8 cellular contexts compared by ENCODE assay signal in the genomic region with DNA sequence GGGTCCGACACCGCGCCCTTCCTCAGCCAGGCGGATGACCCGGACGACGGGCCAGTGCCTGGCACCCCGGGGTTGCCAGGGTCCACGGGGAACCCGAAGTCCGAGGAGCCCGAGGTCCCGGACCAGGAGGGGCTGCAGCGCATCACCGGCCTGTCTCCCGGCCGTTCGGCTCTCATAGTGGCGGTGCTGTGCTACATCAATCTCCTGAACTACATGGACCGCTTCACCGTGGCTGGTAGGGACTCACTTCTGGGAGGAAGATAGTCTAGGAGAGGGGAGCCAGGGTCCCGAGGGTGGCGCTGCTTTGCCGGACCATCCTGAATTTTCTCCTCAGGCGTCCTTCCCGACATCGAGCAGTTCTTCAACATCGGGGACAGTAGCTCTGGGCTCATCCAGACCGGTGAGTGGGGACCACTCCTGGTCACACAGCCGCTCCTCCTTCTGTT. TPM values are rescaled to one million over a fixed set of nuclear protein-coding genes. Genes with fewer than 3 reads are reported as not detected.
DNase-seq lines count a peak whose midpoint lies in the region; ATAC-seq and TF ChIP-seq lines count a peak whose summit lies in the region.

No MANE protein-coding gene starts in this region.

- H3K27me3 Mint-ChIP-seq in GM23338 (ENCODE audit: insufficient read depth, low read depth, poor library complexity) = peaks cover 10% of the 10 kb centered on the region

- H3K27ac ChIP-seq in GM23338 (ENCODE audit: low read depth) (no peak overlapping the region), foreskin keratinocyte (peak overlapping the region; percentile 87), gastrocnemius medialis (peak overlapping the region; percentile 81 to 89 (median 84))

- intact Hi-C loops in gastrocnemius medialis (cut with DNase I; ENCODE audit: low total_unique reads) = loop anchor here (10.0 kb wide), 1 partner anchor 830 kb away; a partner anchor contains a TSS

- in situ Hi-C loops in gastrocnemius medialis (cut with MboI; ENCODE audit: low sequenced_read_pairs in 4 of 4) = no loop called here

- H4K20me1 ChIP-seq in GM23338 (replicated peaks; ENCODE audit: insufficient read depth) = no peaks in the 10 kb centered on the region; the same call in 1 of the 2 replicates

- peak overlapping the region; percentile 94 for H3K4me3 ChIP-seq in AG09309 (ENCODE audit: control insufficient read depth, low read depth, low read length)
- peak overlapping the region; percentile 72 for H3K4me3 ChIP-seq in GM23338
- peak overlapping the region; percentile 90 to 98 (median 95) for H3K4me3 ChIP-seq in gastrocnemius medialis

- H3K9me3 ChIP-seq in gastrocnemius medialis = no peaks in the 10 kb centered on the region

- H3K27me3 ChIP-seq in GM23338 (ENCODE audit: insufficient read depth) (no peaks in the 10 kb centered on the region), foreskin keratinocyte (no peaks in the 10 kb centered on the region), gastrocnemius medialis (no peaks in the 10 kb centered on the region)

- H3K4me3 Mint-ChIP-seq in GM23338 = peak overlapping the region; percentile 87

- H3K36me3 ChIP-seq in GM23338 (ENCODE audit: insufficient read depth) (no peaks in the 10 kb centered on the region), gastrocnemius medialis (peaks cover 0 to 26% of the 10 kb centered on the region in 2 donors)

- TF ChIP-seq POLR2A in gastrocnemius medialis (IDR thresholded peaks at IDR 0.05) = no peak

- H3K27ac Mint-ChIP-seq in GM23338 = peak overlapping the region; percentile 24; the same call in 1 of the 2 replicates

- H3F3A ChIP-seq in GM23338 (replicated peaks; ENCODE audit: low read depth) = 0 out of 2 replicates have a peak, but pooled peaks cover 3% of the 10 kb centered on the region

- H3K79me2 ChIP-seq in GM23338 (replicated peaks; ENCODE audit: insufficient read depth) = peaks cover 5% of the 10 kb centered on the region; the same call in 1 of the 2 replicates

- H2AFZ ChIP-seq in GM23338 = peak overlapping the region; percentile 88; the same call in 1 of the 2 replicates

- DNase-seq in AG09309 (ENCODE audit: low read depth) (no peak), GM23338 (ENCODE audit: low spot score) (no peak), foreskin keratinocyte (peak in 1 of 2 donors; percentile 7), gastrocnemius medialis (no peak), NCI-H524 treated with DMSO at 0.1 percent for 48 hours (lab: John Stamatoyannopoulos, UW) (no peak)

- H3K9me3 Mint-ChIP-seq in GM23338 = no peaks in the 10 kb centered on the region

- H3K4me1 ChIP-seq in GM23338 (ENCODE audit: insufficient read depth) = peaks cover 6% of the 10 kb centered on the region; the same call in 1 of the 2 replicates
- peaks cover 5% of the 10 kb centered on the region for H3K4me1 ChIP-seq in foreskin keratinocyte
- H3K4me1 ChIP-seq in gastrocnemius medialis = peaks cover 14 to 20% of the 10 kb centered on the region in 2 donors

- ATAC-seq in GM23338 (no peak; the same call in 2 of the 3 replicates), SK-N-SH treated with all-trans-retinoic acid at 6 μM for 48 hours (peak; percentile 37), foreskin keratinocyte (peak; percentile 31), gastrocnemius medialis (no peak), GM19397 (IDR thresholded peaks at IDR 0.05; ENCODE audit: unreplicated experiment) (no peak), GM19324 (IDR thresholded peaks at IDR 0.05; ENCODE audit: low FRiP score, unreplicated experiment) (no peak)

- peaks cover 5% of the 10 kb centered on the region for H3K4me1 Mint-ChIP-seq in GM23338

- TF ChIP-seq CTCF in AG09309 (IDR thresholded peaks at IDR 0.05; ENCODE audit: control insufficient read depth, insufficient read depth, low read depth, low read length, missing control alignments) (no peak), GM23338 (conservative IDR thresholded peaks at IDR 0.05; ENCODE audit: low read depth in 2 of 2) (no peak), foreskin keratinocyte (conservative IDR thresholded peaks at IDR 0.05) (no peak), gastrocnemius medialis (IDR thresholded peaks at IDR 0.05 in 4 of 5, conservative IDR thresholded peaks at IDR 0.05 in 1 of 5) (no peak)

- H3K36me3 Mint-ChIP-seq in GM23338 (ENCODE audit: low read depth) = peaks cover 11% of the 10 kb centered on the region; the same call in 2 of the 3 replicates

- H3K9me2 ChIP-seq in GM23338 (ENCODE audit: insufficient read depth) = no peaks in the 10 kb centered on the region

- peak overlapping the region; percentile 88 for H3K4me2 ChIP-seq in GM23338

TF ChIP-seq in GM23338, 12 proteins besides CTCF, POLR2A, EP300 and RAD21 (continues in another document):
- no peak for TF ChIP-seq CREB1 (CRISPR knock-in tag; IDR thresholded peaks at IDR 0.05; ENCODE audit: low read depth)
- TF ChIP-seq STAT1 (IDR thresholded peaks at IDR 0.05; ENCODE audit: unreplicated experiment) = no peak
- TF ChIP-seq EZH2 (IDR thresholded peaks at IDR 0.05; ENCODE audit: low read depth, unreplicated experiment) = no peak

TF ChIP-seq in SK-N-SH treated with all-trans-retinoic acid at 6 μM for 48 hours, 23 proteins besides CTCF, POLR2A, EP300 and RAD21 (continues in another document):
- no peak for TF ChIP-seq BACH2 (CRISPR knock-in tag; IDR thresholded peaks at IDR 0.05; ENCODE audit: borderline replicate concordance)
- no peak for TF ChIP-seq ZFP30 (CRISPR knock-in tag; IDR thresholded peaks at IDR 0.05)
- TF ChIP-seq, protein P1, sequence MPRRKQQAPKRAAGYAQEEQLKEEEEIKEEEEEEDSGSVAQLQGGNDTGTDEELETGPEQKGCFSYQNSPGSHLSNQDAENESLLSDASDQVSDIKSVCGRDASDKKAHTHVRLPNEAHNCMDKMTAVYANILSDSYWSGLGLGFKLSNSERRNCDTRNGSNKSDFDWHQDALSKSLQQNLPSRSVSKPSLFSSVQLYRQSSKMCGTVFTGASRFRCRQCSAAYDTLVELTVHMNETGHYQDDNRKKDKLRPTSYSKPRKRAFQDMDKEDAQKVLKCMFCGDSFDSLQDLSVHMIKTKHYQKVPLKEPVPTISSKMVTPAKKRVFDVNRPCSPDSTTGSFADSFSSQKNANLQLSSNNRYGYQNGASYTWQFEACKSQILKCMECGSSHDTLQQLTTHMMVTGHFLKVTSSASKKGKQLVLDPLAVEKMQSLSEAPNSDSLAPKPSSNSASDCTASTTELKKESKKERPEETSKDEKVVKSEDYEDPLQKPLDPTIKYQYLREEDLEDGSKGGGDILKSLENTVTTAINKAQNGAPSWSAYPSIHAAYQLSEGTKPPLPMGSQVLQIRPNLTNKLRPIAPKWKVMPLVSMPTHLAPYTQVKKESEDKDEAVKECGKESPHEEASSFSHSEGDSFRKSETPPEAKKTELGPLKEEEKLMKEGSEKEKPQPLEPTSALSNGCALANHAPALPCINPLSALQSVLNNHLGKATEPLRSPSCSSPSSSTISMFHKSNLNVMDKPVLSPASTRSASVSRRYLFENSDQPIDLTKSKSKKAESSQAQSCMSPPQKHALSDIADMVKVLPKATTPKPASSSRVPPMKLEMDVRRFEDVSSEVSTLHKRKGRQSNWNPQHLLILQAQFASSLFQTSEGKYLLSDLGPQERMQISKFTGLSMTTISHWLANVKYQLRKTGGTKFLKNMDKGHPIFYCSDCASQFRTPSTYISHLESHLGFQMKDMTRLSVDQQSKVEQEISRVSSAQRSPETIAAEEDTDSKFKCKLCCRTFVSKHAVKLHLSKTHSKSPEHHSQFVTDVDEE (CRISPR knock-in tag; IDR thresholded peaks at IDR 0.05) = no peak
- TF ChIP-seq ZFP3 (CRISPR knock-in tag; IDR thresholded peaks at IDR 0.05) = no peak
- TF ChIP-seq RARB (CRISPR knock-in tag; IDR thresholded peaks at IDR 0.05) = no peak
- TF ChIP-seq, protein P2, sequence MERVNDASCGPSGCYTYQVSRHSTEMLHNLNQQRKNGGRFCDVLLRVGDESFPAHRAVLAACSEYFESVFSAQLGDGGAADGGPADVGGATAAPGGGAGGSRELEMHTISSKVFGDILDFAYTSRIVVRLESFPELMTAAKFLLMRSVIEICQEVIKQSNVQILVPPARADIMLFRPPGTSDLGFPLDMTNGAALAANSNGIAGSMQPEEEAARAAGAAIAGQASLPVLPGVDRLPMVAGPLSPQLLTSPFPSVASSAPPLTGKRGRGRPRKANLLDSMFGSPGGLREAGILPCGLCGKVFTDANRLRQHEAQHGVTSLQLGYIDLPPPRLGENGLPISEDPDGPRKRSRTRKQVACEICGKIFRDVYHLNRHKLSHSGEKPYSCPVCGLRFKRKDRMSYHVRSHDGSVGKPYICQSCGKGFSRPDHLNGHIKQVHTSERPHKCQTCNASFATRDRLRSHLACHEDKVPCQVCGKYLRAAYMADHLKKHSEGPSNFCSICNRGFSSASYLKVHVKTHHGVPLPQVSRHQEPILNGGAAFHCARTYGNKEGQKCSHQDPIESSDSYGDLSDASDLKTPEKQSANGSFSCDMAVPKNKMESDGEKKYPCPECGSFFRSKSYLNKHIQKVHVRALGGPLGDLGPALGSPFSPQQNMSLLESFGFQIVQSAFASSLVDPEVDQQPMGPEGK (CRISPR knock-in tag; IDR thresholded peaks at IDR 0.05; ENCODE audit: borderline replicate concordance) = no peak
- TF ChIP-seq OSR1 (CRISPR knock-in tag; IDR thresholded peaks at IDR 0.05) = no peak

RNA-seq across cellular contexts. Expression of a gene that starts 0.6 kb away (rescaled TPM):
- total RNA-seq in GM23338 (2014; rRNA removed; shearing (Covaris generic)) = 30.0 and 48.5 TPM in 2 replicates
- polyA plus RNA-seq in GM23338 (2016; fragmentation: Nextera tagmentation; extraction: Ambion mirVana) (37.2 and 38.0 TPM in 2 replicates), foreskin keratinocyte (35.9 and 39.9 TPM in 2 replicates)
- total RNA-seq in foreskin keratinocyte (33.1 and 34.9 TPM in 2 replicates), gastrocnemius medialis (10 to 100 TPM; 12.7 to 26.0 (median 23.4) TPM)

RNA-seq across cellular contexts. Expression of a gene that starts 9.7 kb away (rescaled TPM):
- total RNA-seq in GM23338 (2014; rRNA removed; shearing (Covaris generic)) = 0.19 and 2.4 TPM in 2 replicates
- 1.3 and 2.2 TPM in 2 replicates for polyA plus RNA-seq in GM23338 (2016; fragmentation: Nextera tagmentation; extraction: Ambion mirVana)
- total RNA-seq in foreskin keratinocyte = 1.2 and 1.3 TPM in 2 replicates
- 2.3 and 2.4 TPM in 2 replicates for polyA plus RNA-seq in foreskin keratinocyte
- total RNA-seq in gastrocnemius medialis = under 1 TPM in 2 of 4 donors, not detected in 2; 0.31 to 0.49 TPM

RNA-seq across cellular contexts. Expression of a gene that starts 24.4 kb away (rescaled TPM):
- 64.2 and 65.4 TPM in 2 replicates for total RNA-seq in GM23338 (2014; rRNA removed; shearing (Covaris generic))
- polyA plus RNA-seq in GM23338 (2016; fragmentation: Nextera tagmentation; extraction: Ambion mirVana) = 22.8 and 23.5 TPM in 2 replicates
- 30.4 and 31.2 TPM in 2 replicates for total RNA-seq in foreskin keratinocyte
- polyA plus RNA-seq in foreskin keratinocyte = 17.0 and 19.6 TPM in 2 replicates
- 10 to 100 TPM; 10.3 to 18.5 (median 14.2) TPM for total RNA-seq in gastrocnemius medialis

RNA-seq across cellular contexts. Expression of a gene that starts 43.4 kb away (rescaled TPM):
- 0.83 TPM in 1 of 2 replicates, not detected in the other for total RNA-seq in GM23338 (2014; rRNA removed; shearing (Covaris generic))
- polyA plus RNA-seq in GM23338 (2016; fragmentation: Nextera tagmentation; extraction: Ambion mirVana) = 1.9 and 2.3 TPM in 2 replicates
- not detected in 2 replicates for total RNA-seq in foreskin keratinocyte
- polyA plus RNA-seq in foreskin keratinocyte = not detected in 2 replicates
- not detected for total RNA-seq in gastrocnemius medialis

RNA-seq across cellular contexts. Expression of a gene that starts 50.1 kb away (rescaled TPM):
- 25.2 and 27.2 TPM in 2 replicates for total RNA-seq in GM23338 (2014; rRNA removed; shearing (Covaris generic))
- polyA plus RNA-seq in GM23338 (2016; fragmentation: Nextera tagmentation; extraction: Ambion mirVana) (11.8 and 13.0 TPM in 2 replicates), foreskin keratinocyte (13.6 and 14.8 TPM in 2 replicates)
- total RNA-seq in foreskin keratinocyte (16.2 and 16.6 TPM in 2 replicates), gastrocnemius medialis (10 to 100 TPM in 1 of 4 donors, 1 to 10 TPM in 3; 2.9 to 13.9 (median 6.4) TPM)

Comparison
In these comparisons a context has a peak if more than half of its experiments do, and no peak if none do; other contexts are left out.
1. ATAC-seq: peak in SK-N-SH treated with all-trans-retinoic acid at 6 μM for 48 hours (single experiment) and foreskin keratinocyte (single experiment); none in GM23338 (single experiment), gastrocnemius medialis (0 of 2), GM19397 (single experiment) and GM19324 (single experiment).
2. Peak in every context shown above with its lines, with median percentiles within 50 percentile points of each other: H3K4me3 ChIP-seq.